ENCODE assay signal across 1 cellular context in genomic region chr5:141960018-141960417, GRCh38.
TF ChIP-seq lines count a peak whose summit lies in the region.

No MANE protein-coding gene starts in this region.

TF ChIP-seq in GM12878, 131 proteins besides CTCF, POLR2A, EP300 and RAD21:
- TF ChIP-seq MYB (IDR thresholded peaks at IDR 0.05; ENCODE audit: borderline replicate concordance, low read depth, low read length) (no peak), SUPT20H (IDR thresholded peaks at IDR 0.05; ENCODE audit: borderline replicate concordance, control insufficient read depth, low read depth, low read length) (no peak), RAD51 (IDR thresholded peaks at IDR 0.05) (no peak), PBX3 (IDR thresholded peaks at IDR 0.05; ENCODE audit: insufficient replicate concordance, low read depth, low read length) (no peak), EGR1 (IDR thresholded peaks at IDR 0.05; ENCODE audit: borderline replicate concordance in 1 of 2, low read depth in 2 of 2, low read length in 2 of 2) (no peak)
- TF ChIP-seq, protein P1, sequence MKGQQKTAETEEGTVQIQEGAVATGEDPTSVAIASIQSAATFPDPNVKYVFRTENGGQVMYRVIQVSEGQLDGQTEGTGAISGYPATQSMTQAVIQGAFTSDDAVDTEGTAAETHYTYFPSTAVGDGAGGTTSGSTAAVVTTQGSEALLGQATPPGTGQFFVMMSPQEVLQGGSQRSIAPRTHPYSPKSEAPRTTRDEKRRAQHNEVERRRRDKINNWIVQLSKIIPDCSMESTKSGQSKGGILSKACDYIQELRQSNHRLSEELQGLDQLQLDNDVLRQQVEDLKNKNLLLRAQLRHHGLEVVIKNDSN (IDR thresholded peaks at IDR 0.05; ENCODE audit: borderline replicate concordance, extremely low read length, insufficient read depth, low read depth, low read length), result peak; percentile 38
